In genomic region chr9:134297581-134297980, GRCh38 we compare ENCODE assay signal across 14 cellular contexts. TPM values are rescaled to one million over a fixed set of nuclear protein-coding genes. Genes with fewer than 3 reads are reported as not detected.
DNase-seq lines count a peak whose midpoint lies in the region; ATAC-seq and TF ChIP-seq lines count a peak whose summit lies in the region.
"Had no signal": no experiment of that assay in that cellular context is flagged by ENCODE, and none has a peak within 500 bp of the region (broad histone marks: within the 10 kb centered on the region; RNA-seq: fewer than 3 reads in every experiment).

No MANE protein-coding gene starts in this region.

- H3K36me3 ChIP-seq in lower lobe of right lung (no peaks in the 10 kb centered on the region), spleen (no peaks in the 10 kb centered on the region), WERI-Rb-1 (no peaks in the 10 kb centered on the region)
- H3K36me3 ChIP-seq in effector memory CD4-positive, alpha-beta T cell (ENCODE audit: control insufficient read depth, insufficient read depth, low read length) = no peaks in the 10 kb centered on the region

- H3K9me3 ChIP-seq in lower lobe of right lung (no peaks in the 10 kb centered on the region), spleen (no peaks in the 10 kb centered on the region), WERI-Rb-1 (ENCODE audit: severe bottlenecking) (no peaks in the 10 kb centered on the region)
- H3K9me3 ChIP-seq in effector memory CD4-positive, alpha-beta T cell (ENCODE audit: control insufficient read depth, low read length) = no peaks in the 10 kb centered on the region

- H3K27me3 ChIP-seq in lower lobe of right lung (ENCODE audit: low read depth) (no peaks in the 10 kb centered on the region), spleen (replicated peaks in 1 of 7) (peaks cover 0 to 29% (median 0%) of the 10 kb centered on the region in 7 donors), WERI-Rb-1 (ENCODE audit: insufficient read depth, low read depth, severe bottlenecking) (no peaks in the 10 kb centered on the region)
- H3K27me3 ChIP-seq in effector memory CD4-positive, alpha-beta T cell (replicated peaks; ENCODE audit: control insufficient read depth, insufficient read depth, low read length, poor library complexity, severe bottlenecking) = no peaks in the 10 kb centered on the region

- H3K27ac ChIP-seq in lower lobe of right lung (no peak overlapping the region), spleen (no peak overlapping the region), WERI-Rb-1 (no peak overlapping the region)
- no peak overlapping the region for H3K27ac ChIP-seq in effector memory CD4-positive, alpha-beta T cell (ENCODE audit: insufficient read depth, low read length, poor library complexity, severe bottlenecking)
- H3K27ac ChIP-seq: GM23248 had no signal

- WGBS in spleen, 5 donors = 91 to 97% (median 96%) methylated on average over 6 to 9 of the region's 9 CpGs

- no peak for ATAC-seq in Right ventricle myocardium inferior
- ATAC-seq in left ventricle myocardium superior = no peak
- ATAC-seq in lower lobe of right lung = no peak
- ATAC-seq: HCT116 had no signal

- H3K4me3 ChIP-seq in lower lobe of right lung = no peak overlapping the region
- no peak overlapping the region for H3K4me3 ChIP-seq in spleen
- H3K4me3 ChIP-seq in WERI-Rb-1 (ENCODE audit: low read depth, low read length) = no peak overlapping the region
- no peak overlapping the region for H3K4me3 ChIP-seq in effector memory CD4-positive, alpha-beta T cell (ENCODE audit: insufficient read depth, low read depth, low read length, poor library complexity, severe bottlenecking)
- H3K4me3 ChIP-seq: GM23248 had no signal

- TF ChIP-seq CTCF in lower lobe of right lung (IDR thresholded peaks at IDR 0.05) (no peak), spleen (IDR thresholded peaks at IDR 0.05 in 8 of 11, conservative IDR thresholded peaks at IDR 0.05 in 3 of 11) (no peak), WERI-Rb-1 (IDR thresholded peaks at IDR 0.05; ENCODE audit: low read depth, low read length) (no peak)

- intact Hi-C loops in Right ventricle myocardium inferior (cut with DNase I) = no loop called here
- intact Hi-C loops in cardiac septum (cut with DNase I) = no loop called here
- intact Hi-C loops in left ventricle myocardium superior (cut with micrococcal nuclease) = no loop called here
- intact Hi-C loops in lower lobe of right lung (cut with DNase I) = no loop called here
- intact Hi-C loops in spleen (cut with DNase I; ENCODE audit: low total_unique reads) = no loop called here

- H3K4me1 ChIP-seq in lower lobe of right lung (peaks cover 14% of the 10 kb centered on the region), spleen (peaks cover 6 to 29% (median 14%) of the 10 kb centered on the region in 6 donors)
- H3K4me1 ChIP-seq in effector memory CD4-positive, alpha-beta T cell (ENCODE audit: control insufficient read depth, insufficient read depth, low read length, poor library complexity, severe bottlenecking) = peaks cover 4% of the 10 kb centered on the region

- peak; percentile 32 for DNase-seq in Right ventricle myocardium inferior (ENCODE audit: missing footprints)
- no peak for DNase-seq in cardiac septum (ENCODE audit: low spot score)
- DNase-seq in left ventricle myocardium superior = peak; percentile 9
- peak; percentile 6 for DNase-seq in lower lobe of right lung
- DNase-seq in spleen = peak; percentile 61
- no peak for DNase-seq in NCI-H1092 treated with DMSO at 0.1 percent for 48 hours (lab: John Stamatoyannopoulos, UW)
- no peak for DNase-seq in WERI-Rb-1
- no peak for DNase-seq in effector memory CD4-positive, alpha-beta T cell
- DNase-seq: ACHN; C1 segment of cervical spinal cord; CD4-positive, alpha-beta memory T cell; DMS79; GM23248 had no signal

- TF ChIP-seq POLR2A in spleen (IDR thresholded peaks at IDR 0.05) = no peak

RNA-seq across cellular contexts. Expression of gene RXRA, which starts 28.7 kb away (rescaled TPM):
- total RNA-seq in Right ventricle myocardium inferior (91.1 TPM), cardiac septum (42.6 TPM), left ventricle myocardium superior (90.8 TPM), lower lobe of right lung (85.7 TPM), spleen (100 to 1,000 TPM in 2 of 7 donors, 10 to 100 TPM in 5; 67.7 to 116 (median 95.6) TPM)
- polyA plus RNA-seq in spleen = 10 to 100 TPM; 10.9 to 40.4 (median 11.9) TPM

Comparison
In these comparisons a context has a peak if more than half of its experiments do, and no peak if none do; other contexts are left out.
1. DNase-seq: peak in Right ventricle myocardium inferior (single experiment), left ventricle myocardium superior (single experiment), lower lobe of right lung (single experiment) and spleen (single experiment); none in cardiac septum (single experiment), NCI-H1092 treated with DMSO at 0.1 percent for 48 hours (single experiment), WERI-Rb-1 (single experiment) and effector memory CD4-positive, alpha-beta T cell (0 of 3).